22 cellular contexts compared by ENCODE assay signal in genomic region chr14:67416085-67416484, GRCh38. TPM values are rescaled to one million over a fixed set of nuclear protein-coding genes. Genes with fewer than 3 reads are reported as not detected.
"Had no signal": no experiment of that assay in that cellular context is flagged by ENCODE, and none has a peak within 500 bp of the region (broad histone marks: within the 10 kb centered on the region; RNA-seq: fewer than 3 reads in every experiment).

No MANE protein-coding gene starts in this region.

- H3K27ac ChIP-seq: brain microvascular endothelial cell, right atrium auricular region, WERI-Rb-1 had no signal

- H3K4me1 Mint-ChIP-seq: immature natural killer cell had no signal

- H3K4me3 ChIP-seq: right atrium auricular region had no signal

- H3K9me3 Mint-ChIP-seq: activated CD8-positive, alpha-beta T cell treated with anti-CD3 and anti-CD28 coated beads for 36 hours; activated naive CD4-positive, alpha-beta T cell treated with anti-CD3 and anti-CD28 coated beads, Interleukin-2, amount 50 U/mL, for 72 hours; central memory CD8-positive, alpha-beta T cell; immature natural killer cell; naive B cell; type B pancreatic cell had no signal

- H3K4me3 Mint-ChIP-seq: activated CD4-positive, alpha-beta T cell treated with anti-CD3 and anti-CD28 coated beads for 36 hours; activated CD8-positive, alpha-beta T cell treated with anti-CD3 and anti-CD28 coated beads for 36 hours; central memory CD8-positive, alpha-beta T cell; immature natural killer cell; naive B cell; type B pancreatic cell had no signal

- H3K36me3 ChIP-seq: brain microvascular endothelial cell, right atrium auricular region, WERI-Rb-1 had no signal

- H3K27me3 ChIP-seq: brain microvascular endothelial cell had no signal

- H3K36me3 Mint-ChIP-seq: activated naive CD4-positive, alpha-beta T cell treated with anti-CD3 and anti-CD28 coated beads, Interleukin-2, amount 50 U/mL, for 72 hours; immature natural killer cell; naive B cell; type B pancreatic cell had no signal

- H3K27ac Mint-ChIP-seq: activated CD4-positive, alpha-beta T cell treated with anti-CD3 and anti-CD28 coated beads for 36 hours; activated CD8-positive, alpha-beta T cell treated with anti-CD3 and anti-CD28 coated beads for 36 hours; activated naive CD4-positive, alpha-beta T cell treated with anti-CD3 and anti-CD28 coated beads, Interleukin-2, amount 50 U/mL, for 72 hours; immature natural killer cell; type B pancreatic cell had no signal

- ATAC-seq: activated CD4-positive, alpha-beta T cell treated with anti-CD3 and anti-CD28 coated beads for 36 hours; activated CD8-positive, alpha-beta T cell treated with anti-CD3 and anti-CD28 coated beads for 36 hours; activated naive CD4-positive, alpha-beta T cell treated with anti-CD3 and anti-CD28 coated beads, Interleukin-2, amount 50 U/mL, for 72 hours; left colon; stimulated activated naive CD8-positive, alpha-beta T cell treated with anti-CD3 and anti-CD28 coated beads, Interleukin-15, Interleukin-2, amounts not matched to agents 100 U/mL and 50 U/mL, for 24 hours had no signal

- H3K27me3 Mint-ChIP-seq: activated CD4-positive, alpha-beta T cell treated with anti-CD3 and anti-CD28 coated beads for 36 hours; type B pancreatic cell had no signal

- H3K9me3 ChIP-seq: right atrium auricular region had no signal

- FAIRE-seq: frontal cortex, small intestine had no signal

- DNase-seq: activated CD4-positive, alpha-beta T cell treated with anti-CD3 and anti-CD28 coated beads for 36 hours; activated CD8-positive, alpha-beta memory T cell treated with anti-CD3 and anti-CD28 coated beads, Interleukin-2, amount 50 U/mL, for 4 hours; activated CD8-positive, alpha-beta T cell treated with anti-CD3 and anti-CD28 coated beads for 36 hours; activated gamma-delta T cell; activated T-cell treated with anti-CD3 and anti-CD28 coated beads, Interleukin-2, amount 50 U/mL, for 48 hours; brain microvascular endothelial cell; cortex of kidney; effector CD8-positive, alpha-beta T cell; head of caudate nucleus; immature natural killer cell; left colon; naive B cell; small intestine; stimulated activated CD4-positive, alpha-beta T cell treated with anti-CD3 and anti-CD28 coated beads, Interleukin-4, amount 100 ng/mL, for 24 hours; stimulated activated naive CD8-positive, alpha-beta T cell treated with anti-CD3 and anti-CD28 coated beads, Interleukin-15, Interleukin-2, amounts not matched to agents 100 U/mL and 50 U/mL, for 24 hours; T-helper 1 cell; WERI-Rb-1 had no signal

RNA-seq across cellular contexts. Expression of gene PLEK2, which starts 4.1 kb away (rescaled TPM):
- polyA plus RNA-seq: immature natural killer cell had no signal
